8 cellular contexts compared by ENCODE assay signal in the genomic region with DNA sequence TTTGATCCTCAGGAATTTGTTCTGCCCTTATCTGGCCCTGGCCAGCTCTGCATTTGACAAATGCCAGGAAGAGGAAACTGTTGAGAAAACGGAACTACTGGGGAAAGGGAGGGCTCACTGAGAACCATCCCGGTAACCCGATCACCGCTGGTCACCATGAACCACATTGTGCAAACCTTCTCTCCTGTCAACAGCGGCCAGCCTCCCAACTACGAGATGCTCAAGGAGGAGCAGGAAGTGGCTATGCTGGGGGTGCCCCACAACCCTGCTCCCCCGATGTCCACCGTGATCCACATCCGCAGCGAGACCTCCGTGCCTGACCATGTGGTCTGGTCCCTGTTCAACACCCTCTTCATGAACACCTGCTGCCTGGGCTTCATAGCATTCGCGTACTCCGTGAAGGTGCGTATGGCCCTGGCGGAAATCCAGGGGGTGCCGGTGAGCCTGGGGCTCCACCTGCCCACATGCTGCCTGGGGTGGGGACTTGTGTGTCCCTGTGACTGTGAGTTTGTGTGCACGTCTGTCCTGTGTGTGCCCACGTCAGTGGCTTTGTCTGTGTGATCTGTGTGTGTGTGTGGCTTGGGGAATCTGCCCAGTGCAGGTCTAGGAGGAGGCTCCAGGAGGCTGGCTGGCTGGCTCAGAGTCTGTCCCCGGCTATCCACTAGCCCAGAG. TPM values are rescaled to one million over a fixed set of nuclear protein-coding genes. Genes with fewer than 3 reads are reported as not detected.
A peak's percentile ranks its signal among the peaks of the same experiment; 100 is the strongest.
DNase-seq lines count a peak whose midpoint lies in the region; TF ChIP-seq lines count a peak whose summit lies in the region.
"Not testable (repeated sequence)": the region's sequence is repeated elsewhere in the genome, so short reads cannot be mapped to it uniquely, and the experiment has no call there.

No MANE protein-coding gene starts in this region.

- peaks cover 44% of the 10 kb centered on the region for H3K4me1 ChIP-seq in OCI-LY7 (ENCODE audit: insufficient read depth, low read length, poor library complexity, severe bottlenecking)
- not testable (repeated sequence) for H3K4me1 ChIP-seq in colonic mucosa
- peaks cover 27% of the 10 kb centered on the region for H3K4me1 ChIP-seq in hepatocyte (ENCODE audit: insufficient read depth)
- H3K4me1 ChIP-seq in neural progenitor cell: peaks cover 47% of the 10 kb centered on the region
- peaks cover 47% of the 10 kb centered on the region for H3K4me1 ChIP-seq in suprapubic skin

- H3K27me3 ChIP-seq in colonic mucosa, hepatocyte, suprapubic skin: not testable (repeated sequence)
- peaks cover 10% of the 10 kb centered on the region for H3K27me3 ChIP-seq in neural progenitor cell

- H3K27ac ChIP-seq in OCI-LY7 (ENCODE audit: low read depth, low read length, poor library complexity, severe bottlenecking); neural progenitor cell: not testable (repeated sequence)
- H3K27ac ChIP-seq in colonic mucosa (peak overlapping the region; percentile 78), hepatocyte (peak overlapping the region; percentile 82), suprapubic skin (peak overlapping the region; percentile 87)

- not testable (repeated sequence) for TF ChIP-seq EP300 in suprapubic skin (IDR thresholded peaks at IDR 0.05)

- TSS peak; percentile 96 for BruUV-seq in OCI-LY7 (replicated peaks; lab: Mats Ljungman, UMichigan)

- H3K4me3 ChIP-seq in OCI-LY7 (ENCODE audit: low read depth, low read length, poor library complexity, severe bottlenecking): peak overlapping the region; percentile 39
- peak overlapping the region; percentile 33 for H3K4me3 ChIP-seq in colonic mucosa
- not testable (repeated sequence) for H3K4me3 ChIP-seq in hepatocyte
- peak overlapping the region; percentile 41 for H3K4me3 ChIP-seq in neural progenitor cell
- H3K4me3 ChIP-seq in suprapubic skin: peak overlapping the region; percentile 53

- H4K20me1 ChIP-seq in OCI-LY7 (ENCODE audit: insufficient read depth, low read length); hepatocyte (ENCODE audit: insufficient read depth, poor library complexity, severe bottlenecking); neural progenitor cell (ENCODE audit: low read depth): not testable (repeated sequence)

- not testable (repeated sequence) for H3K27me3 Mint-ChIP-seq in neural progenitor cell (ENCODE audit: insufficient read depth, low read depth)

- intact Hi-C loops in OCI-LY7 (cut with micrococcal nuclease; ENCODE audit: unreplicated experiment): loop anchor here (10.0 kb wide), 1 partner anchor 53 kb away; no protein-coding TSS in a partner anchor
- intact Hi-C loops in colonic mucosa (cut with DNase I): loop anchor here (5.0 kb wide), 1 partner anchor 49 kb away; no protein-coding TSS in a partner anchor

- not testable (repeated sequence) for H3K9me3 Mint-ChIP-seq in neural progenitor cell

- not testable (repeated sequence) for H3K9me2 ChIP-seq in OCI-LY7 (ENCODE audit: insufficient read depth, low read length); hepatocyte (replicated peaks; ENCODE audit: insufficient read depth)

- peak overlapping the region; percentile 92 for H3K4me3 Mint-ChIP-seq in neural progenitor cell

- not testable (repeated sequence) for H3K79me2 ChIP-seq in OCI-LY7 (ENCODE audit: insufficient read depth, low read depth, low read length); hepatocyte; neural progenitor cell (ENCODE audit: low read depth)

- POLR2A ChIA-PET in OCI-LY7 (lab: Charles Lee): interaction anchor here (0.6 kb wide), 1 partner anchor 9 kb away, joined by 3 read pairs; no protein-coding TSS in a partner anchor

- H2AFZ ChIP-seq in OCI-LY7 (ENCODE audit: low read length): peak overlapping the region; percentile 63; the same call in 1 of the 2 replicates
- not testable (repeated sequence) for H2AFZ ChIP-seq in hepatocyte; neural progenitor cell (replicated peaks)

- H3K9ac ChIP-seq in colonic mucosa (ENCODE audit: low read depth in 2 of 2, low read length in 2 of 2): peak overlapping the region; percentile 12 to 74
- not testable (repeated sequence) for H3K9ac ChIP-seq in neural progenitor cell

- TF ChIP-seq CTCF in OCI-LY7 (conservative IDR thresholded peaks at IDR 0.05; ENCODE audit: low read length); colonic mucosa (IDR thresholded peaks at IDR 0.05); hepatocyte (IDR thresholded peaks at IDR 0.05; ENCODE audit: poor library complexity); neural progenitor cell (IDR thresholded peaks at IDR 0.05); suprapubic skin (IDR thresholded peaks at IDR 0.05): not testable (repeated sequence)

- peak in 1 of 2 donors; percentile 72 for TF ChIP-seq POLR2A in suprapubic skin (IDR thresholded peaks at IDR 0.05)

- 16% methylated on average over 19 of the region's 20 CpGs for WGBS in hepatocyte (ENCODE audit: low lambda C conversion rate, missing lambda C conversion rate)
- 0% methylated on average over 9 of the region's 20 CpGs for WGBS in suprapubic skin

- peak overlapping the region; percentile 48; the same call in 1 of the 2 replicates for H3K4me2 ChIP-seq in OCI-LY7 (ENCODE audit: low read length)
- peak overlapping the region; percentile 79 for H3K4me2 ChIP-seq in hepatocyte
- peak overlapping the region; percentile 74 for H3K4me2 ChIP-seq in neural progenitor cell

- H3K27ac Mint-ChIP-seq in neural progenitor cell: peak overlapping the region; percentile 97

- H3F3A ChIP-seq in neural progenitor cell (ENCODE audit: low read depth): peaks cover 53% of the 10 kb centered on the region

- H3K36me3 ChIP-seq in OCI-LY7 (ENCODE audit: insufficient read depth, low read length); colonic mucosa; hepatocyte (replicated peaks; ENCODE audit: insufficient read depth, low read depth); neural progenitor cell; suprapubic skin: not testable (repeated sequence)

- H3K4me1 Mint-ChIP-seq in neural progenitor cell: peaks cover 55% of the 10 kb centered on the region

- H3K9me3 ChIP-seq in OCI-LY7 (ENCODE audit: low read length); colonic mucosa; hepatocyte (ENCODE audit: low read depth); neural progenitor cell (ENCODE audit: low read depth); suprapubic skin: not testable (repeated sequence)

- H3K36me3 Mint-ChIP-seq in neural progenitor cell: not testable (repeated sequence)

- CTCF ChIA-PET in OCI-LY7 (lab: Charles Lee; ENCODE audit: unreplicated experiment): not testable (repeated sequence)

- peak; percentile 22 for DNase-seq in DMS153 treated with DMSO at 0.1 percent for 48 hours (lab: John Stamatoyannopoulos, UW; ENCODE audit: unreplicated experiment)
- DNase-seq in HS-27A (ENCODE audit: low read depth): peak; percentile 57
- DNase-seq in OCI-LY7 (ENCODE audit: low spot score): not testable (repeated sequence)
- DNase-seq in activated CD8-positive, alpha-beta memory T cell treated with anti-CD3 and anti-CD28 coated beads for 24 hours: peak; percentile 79
- DNase-seq in colonic mucosa: peak; percentile 59
- DNase-seq in hepatocyte (ENCODE audit: low spot score): peak; percentile 74
- peak; percentile 86 for DNase-seq in neural progenitor cell (ENCODE audit: low spot score)
- peak; percentile 90 to 95 for DNase-seq in suprapubic skin (ENCODE audit: low spot score in 2 of 2)

RNA-seq across cellular contexts. Expression of gene IFITM2, which starts 0.6 kb away (rescaled TPM):
- 9.5 and 22.1 TPM in 2 replicates for total RNA-seq in OCI-LY7 (2014; rRNA removed; shearing (Covaris generic))
- total RNA-seq in OCI-LY7 (2022) (110 and 117 TPM in 2 replicates), colonic mucosa (100 to 1,000 TPM in 1 of 2 donors, 10 to 100 TPM in 1; 74.1 to 115 TPM), hepatocyte (59.2 and 74.6 TPM in 2 replicates), neural progenitor cell (ENCODE audit: low replicate concordance) (10.5 and 63.9 TPM in 2 replicates), suprapubic skin (10 to 100 TPM; 25.6 to 84.1 (median 45.1) TPM)
- polyA plus RNA-seq in hepatocyte: 504 and 535 TPM in 2 replicates

RNA-seq across cellular contexts. Expression of gene IFITM1, which starts 5.7 kb away (rescaled TPM):
- 30.3 and 36.4 TPM in 2 replicates for total RNA-seq in OCI-LY7 (2014; rRNA removed; shearing (Covaris generic))
- 72.4 TPM in 2 replicates for total RNA-seq in OCI-LY7 (2022)
- total RNA-seq in colonic mucosa: 100 to 1,000 TPM in 1 of 2 donors, 10 to 100 TPM in 1; 63.3 to 101 TPM
- 98.0 and 98.9 TPM in 2 replicates for total RNA-seq in hepatocyte
- polyA plus RNA-seq in hepatocyte: 159 and 201 TPM in 2 replicates
- 13.3 and 48.6 TPM in 2 replicates for total RNA-seq in neural progenitor cell (ENCODE audit: low replicate concordance)
- total RNA-seq in suprapubic skin: 100 to 1,000 TPM in 1 of 4 donors, 10 to 100 TPM in 3; 50.7 to 128 (median 67.6) TPM

RNA-seq across cellular contexts. Expression of gene IFITM5, which starts 8.8 kb away (rescaled TPM):
- total RNA-seq in OCI-LY7 (2014; rRNA removed; shearing (Covaris generic)): not detected in 2 replicates
- not detected in 2 replicates for total RNA-seq in OCI-LY7 (2022)
- total RNA-seq in colonic mucosa: not detected
- not detected in 2 replicates for total RNA-seq in hepatocyte
- 0.36 TPM in 1 of 2 replicates, not detected in the other for polyA plus RNA-seq in hepatocyte
- total RNA-seq in neural progenitor cell (ENCODE audit: low replicate concordance): not detected in 2 replicates
- not detected for total RNA-seq in suprapubic skin

RNA-seq across cellular contexts. Expression of gene IFITM3, which starts 12.5 kb away (rescaled TPM):
- 0.95 and 1.5 TPM in 2 replicates for total RNA-seq in OCI-LY7 (2014; rRNA removed; shearing (Covaris generic))
- total RNA-seq in OCI-LY7 (2022) (1.5 and 2.2 TPM in 2 replicates), colonic mucosa (100 to 1,000 TPM; 132 to 160 TPM), hepatocyte (166 and 182 TPM in 2 replicates), neural progenitor cell (ENCODE audit: low replicate concordance) (19.8 and 61.7 TPM in 2 replicates), suprapubic skin (100 to 1,000 TPM in 2 of 4 donors, 10 to 100 TPM in 2; 69.6 to 160 (median 110) TPM)
- 2,035 and 2,121 TPM in 2 replicates for polyA plus RNA-seq in hepatocyte

RNA-seq across cellular contexts. Expression of gene PGGHG, which starts 19.2 kb away (rescaled TPM):
- 6.3 and 7.0 TPM in 2 replicates for total RNA-seq in OCI-LY7 (2014; rRNA removed; shearing (Covaris generic))
- total RNA-seq in OCI-LY7 (2022): 0.93 and 1.2 TPM in 2 replicates
- 10 to 100 TPM; 10.6 to 12.9 TPM for total RNA-seq in colonic mucosa
- total RNA-seq in hepatocyte: 12.0 and 19.2 TPM in 2 replicates
- 27.9 and 44.0 TPM in 2 replicates for polyA plus RNA-seq in hepatocyte
- total RNA-seq in neural progenitor cell (ENCODE audit: low replicate concordance): 20.5 and 44.4 TPM in 2 replicates
- 10 to 100 TPM in 2 of 4 donors, 1 to 10 TPM in 2; 3.5 to 22.0 (median 8.1) TPM for total RNA-seq in suprapubic skin
